15 cellular contexts compared by ENCODE assay signal in genomic region chr5:112434650-112435049, GRCh38.
"Had no signal": no experiment of that assay in that cellular context is flagged by ENCODE, and none has a peak within 500 bp of the region (broad histone marks: within the 10 kb centered on the region; RNA-seq: fewer than 3 reads in every experiment).

No MANE protein-coding gene starts in this region.

- ATAC-seq: left lobe of liver; stimulated activated memory B cell treated with anti-CD40 and anti-IgM and Interleukin-4, amounts not matched to agents 10 μg/mL and 1 μg/mL and 100 μg/mL, for 72 hours had no signal

- H3K27ac ChIP-seq: esophagus muscularis mucosa, parathyroid adenoma, sigmoid colon, thoracic aorta, upper lobe of left lung had no signal

- DNase-seq: activated CD4-positive, alpha-beta T cell treated with anti-CD3 and anti-CD28 coated beads, Interleukin-2, amount 50 U/mL, for 48 hours; activated T-cell treated with anti-CD3 and anti-CD28 coated beads for 4 hours; effector CD8-positive, alpha-beta T cell; hypothalamus; islet precursor cell; mammary epithelial cell; midbrain; sigmoid colon; stimulated activated CD4-positive, alpha-beta T cell treated with anti-CD3 and anti-CD28 coated beads, Interleukin-4, amount 100 ng/mL, for 4 hours; upper lobe of left lung had no signal
